29 cellular contexts compared by ENCODE assay signal in genomic region chrX:67100031-67100884, GRCh38.
"Had no signal": no experiment of that assay in that cellular context is flagged by ENCODE, and none has a peak within 500 bp of the region (broad histone marks: within the 10 kb centered on the region; RNA-seq: fewer than 3 reads in every experiment).

No MANE protein-coding gene starts in this region.

- H3K36me3 ChIP-seq: ascending aorta, breast epithelium, cardiac muscle cell, colonic mucosa had no signal

- H3K27me3 ChIP-seq: ascending aorta, cardiac muscle cell, colonic mucosa had no signal

- H3K27ac ChIP-seq: ascending aorta, breast epithelium, cardiac muscle cell, colonic mucosa, epithelial cell of prostate had no signal

- DNase-seq: activated CD4-positive, alpha-beta memory T cell treated with anti-CD3 and anti-CD28 coated beads for 36 hours; activated CD4-positive, alpha-beta T cell treated with anti-CD3 and anti-CD28 coated beads for 36 hours; activated CD4-positive, alpha-beta T cell treated with anti-CD3 and anti-CD28 coated beads, Interleukin-2, amount 10 ng/mL, durations not matched to agents 24 days and 14 days; activated CD4-positive, CD25-positive, alpha-beta regulatory T cell; activated CD4-positive, CD25-positive, alpha-beta regulatory T cell treated with anti-CD3 and anti-CD28 coated beads, Interleukin-2, amount 50 U/mL, for 72 hours; activated CD8-positive, alpha-beta memory T cell treated with anti-CD3 and anti-CD28 coated beads, Interleukin-2, amount 10 ng/mL, durations not matched to agents 7 days and 5 days; activated CD8-positive, alpha-beta memory T cell treated with anti-CD3 and anti-CD28 coated beads, Interleukin-2, amount 50 U/mL, for 4 hours; activated CD8-positive, alpha-beta T cell treated with anti-CD3 and anti-CD28 coated beads, Interleukin-2, amount 10 ng/mL, durations not matched to agents 7 days and 5 days; activated effector memory CD4-positive, alpha-beta T cell treated with anti-CD3 and anti-CD28 coated beads, Interleukin-2, amount 50 U/mL, for 16 hours; activated naive CD4-positive, alpha-beta T cell treated with anti-CD3 and anti-CD28 coated beads for 36 hours; activated naive CD8-positive, alpha-beta T cell treated with anti-CD3 and anti-CD28 coated beads for 36 hours; activated naive CD8-positive, alpha-beta T cell treated with anti-CD3 and anti-CD28 coated beads, Interleukin-2, amount 50 U/mL, for 24 hours; activated T-cell treated with anti-CD3 and anti-CD28 coated beads, Interleukin-2, amount 50 U/mL, for 1 hour; activated T-cell treated with anti-CD3 and anti-CD28 coated beads, Interleukin-2, amount 50 U/mL, for 48 hours; central memory CD4-positive, alpha-beta T cell; cerebellar nuclear complex; colonic mucosa; effector CD8-positive, alpha-beta T cell; foreskin fibroblast; head of caudate nucleus; T-helper 2 cell had no signal

- FAIRE-seq: endometrium, endothelial cell of umbilical vein, frontal cortex had no signal

- H3K9me3 ChIP-seq: ascending aorta, breast epithelium, colonic mucosa had no signal

- H3K4me1 ChIP-seq: ascending aorta, breast epithelium, colonic mucosa had no signal

- ATAC-seq: activated CD4-positive, alpha-beta T cell treated with anti-CD3 and anti-CD28 coated beads for 36 hours; activated CD8-positive, alpha-beta memory T cell treated with anti-CD3 and anti-CD28 coated beads, Interleukin-2, amount 10 ng/mL, durations not matched to agents 7 days and 5 days; activated CD8-positive, alpha-beta T cell treated with anti-CD3 and anti-CD28 coated beads, Interleukin-2, amount 10 ng/mL, durations not matched to agents 7 days and 5 days; activated naive CD8-positive, alpha-beta T cell treated with anti-CD3 and anti-CD28 coated beads, Interleukin-2, amount 50 U/mL, for 24 hours; esophagus mucosa had no signal

- H3K4me3 ChIP-seq: ascending aorta, breast epithelium, cardiac muscle cell, colonic mucosa had no signal
